ENCODE assay signal across 30 cellular contexts in the genomic region with DNA sequence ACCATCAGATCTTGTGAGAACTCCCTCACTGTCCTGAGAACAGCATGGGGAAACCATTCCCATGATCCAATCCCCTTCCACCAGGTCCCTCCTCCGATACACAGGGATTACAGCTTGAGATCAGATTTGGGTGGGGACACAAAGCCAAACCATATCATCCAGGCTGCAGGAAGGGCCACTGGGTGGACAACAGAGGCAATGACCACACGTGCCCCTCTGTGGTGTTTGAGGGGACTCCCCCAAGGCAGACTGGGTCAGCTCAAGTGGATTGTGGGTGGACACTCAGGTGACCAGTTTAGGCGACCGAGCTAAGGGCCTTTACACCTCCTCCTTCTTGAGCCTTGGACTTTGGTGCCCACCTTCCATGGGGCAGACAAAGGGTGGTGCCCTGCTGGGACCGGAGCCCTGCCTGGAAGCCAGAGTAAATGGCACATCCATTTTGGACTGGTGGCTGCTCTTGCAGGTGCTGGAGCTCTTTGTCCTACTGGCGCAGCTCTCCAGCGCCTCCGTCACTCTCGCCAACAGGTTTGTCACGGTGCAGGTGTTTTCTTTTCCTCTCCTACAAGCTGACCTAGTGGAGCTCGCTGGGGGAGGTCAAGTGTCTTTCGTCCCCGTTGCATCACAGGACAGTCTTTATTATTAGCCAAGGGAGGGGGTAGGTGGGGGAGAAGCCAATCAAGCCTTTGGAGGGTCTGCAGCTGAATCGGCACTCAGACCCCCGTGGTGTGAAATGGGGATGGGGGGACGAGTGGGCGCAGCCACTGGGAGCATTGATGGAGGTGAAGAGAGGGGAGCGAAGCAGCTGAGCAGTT. TPM values are rescaled to one million over a fixed set of nuclear protein-coding genes. Genes with fewer than 3 reads are reported as not detected.
DNase-seq lines count a peak whose midpoint lies in the region; ATAC-seq and TF ChIP-seq lines count a peak whose summit lies in the region.
"Had no signal": no experiment of that assay in that cellular context is flagged by ENCODE, and none has a peak within 500 bp of the region (broad histone marks: within the 10 kb centered on the region; RNA-seq: fewer than 3 reads in every experiment).

No MANE protein-coding gene starts in this region.

- H3K9me3 ChIP-seq in RWPE2 (ENCODE audit: severe bottlenecking) = peaks cover 8% of the 10 kb centered on the region
- peaks cover 3 to 19% (median 13%) of the 10 kb centered on the region in 8 donors for H3K9me3 ChIP-seq in spleen
- H3K9me3 ChIP-seq: neutrophil had no signal

- no peak for ATAC-seq in activated T-cell treated with anti-CD3 and anti-CD28 coated beads, Interleukin-2, amount 50 U/mL, for 4 hours
- ATAC-seq in RWPE2 (ENCODE audit: low read depth) (no peak), GM21717 (IDR thresholded peaks at IDR 0.05; ENCODE audit: unreplicated experiment) (no peak), HG02759 (IDR thresholded peaks at IDR 0.05; ENCODE audit: unreplicated experiment) (no peak)
- ATAC-seq: lower lobe of right lung; stimulated activated naive CD8-positive, alpha-beta T cell treated with anti-CD3 and anti-CD28 coated beads, Interleukin-15, amount 100 ng/mL, for 72 hours; T-cell had no signal

- WGBS in spleen, 5 donors = 75 to 87% (median 87%) methylated on average over 17 to 18 of the region's 18 CpGs

- intact Hi-C loops in spleen (cut with DNase I; ENCODE audit: low total_unique reads) = no loop called here

- H3K4me3 Mint-ChIP-seq in activated T-cell treated with anti-CD3 and anti-CD28 coated beads, Interleukin-2, amount 50 U/mL, for 4 hours = no peak overlapping the region
- H3K4me3 Mint-ChIP-seq: immature natural killer cell; stimulated activated naive CD8-positive, alpha-beta T cell treated with anti-CD3 and anti-CD28 coated beads, Interleukin-15, amount 100 ng/mL, for 72 hours; T-cell had no signal

- H3K9me3 Mint-ChIP-seq in activated T-cell treated with anti-CD3 and anti-CD28 coated beads, Interleukin-2, amount 50 U/mL, for 4 hours = peaks cover 6% of the 10 kb centered on the region

- peaks cover 2% of the 10 kb centered on the region for H3K36me3 Mint-ChIP-seq in activated T-cell treated with anti-CD3 and anti-CD28 coated beads, Interleukin-2, amount 50 U/mL, for 4 hours (ENCODE audit: insufficient read depth)
- H3K36me3 Mint-ChIP-seq: T-cell had no signal

- no peak overlapping the region for H3K27ac ChIP-seq in RWPE2 (ENCODE audit: poor library complexity, severe bottlenecking)
- no peak overlapping the region for H3K27ac ChIP-seq in spleen
- H3K27ac ChIP-seq: lower lobe of right lung, neutrophil, PC-9, SJCRH30 had no signal

- peaks cover 33% of the 10 kb centered on the region for H3K27me3 Mint-ChIP-seq in activated T-cell treated with anti-CD3 and anti-CD28 coated beads, Interleukin-2, amount 50 U/mL, for 4 hours (ENCODE audit: low read depth)

- no peaks in the 10 kb centered on the region for H3K27me3 ChIP-seq in RWPE2 (ENCODE audit: insufficient read depth, poor library complexity, severe bottlenecking)
- H3K27me3 ChIP-seq in spleen (replicated peaks in 1 of 7) = peaks cover 0 to 43% (median 0%) of the 10 kb centered on the region in 7 donors
- H3K27me3 ChIP-seq: neutrophil, SJCRH30 had no signal

- H3K36me3 ChIP-seq in RWPE2 (ENCODE audit: low read depth) (no peaks in the 10 kb centered on the region), spleen (no peaks in the 10 kb centered on the region)
- H3K36me3 ChIP-seq: lower lobe of right lung, neutrophil, SJCRH30 had no signal

- TF ChIP-seq CTCF in RWPE2 (IDR thresholded peaks at IDR 0.05; ENCODE audit: poor library complexity, severe bottlenecking) (no peak), spleen (IDR thresholded peaks at IDR 0.05 in 8 of 11, conservative IDR thresholded peaks at IDR 0.05 in 3 of 11) (no peak)

- no peak for TF ChIP-seq POLR2A in spleen (IDR thresholded peaks at IDR 0.05)

- H3K4me1 ChIP-seq in RWPE2 (ENCODE audit: insufficient read depth, poor library complexity, severe bottlenecking) = no peaks in the 10 kb centered on the region
- H3K4me1 ChIP-seq in spleen = peaks cover 0 to 9% (median 6%) of the 10 kb centered on the region in 6 donors
- H3K4me1 ChIP-seq: lower lobe of right lung, SJCRH30 had no signal

- no peaks in the 10 kb centered on the region for H3K4me1 Mint-ChIP-seq in activated T-cell treated with anti-CD3 and anti-CD28 coated beads, Interleukin-2, amount 50 U/mL, for 4 hours (ENCODE audit: low read depth)
- H3K4me1 Mint-ChIP-seq: immature natural killer cell; stimulated activated naive CD8-positive, alpha-beta T cell treated with anti-CD3 and anti-CD28 coated beads, Interleukin-15, amount 100 ng/mL, for 72 hours; T-cell had no signal

- H3K4me3 ChIP-seq in RWPE2 (ENCODE audit: severe bottlenecking) (no peak overlapping the region), spleen (no peak overlapping the region)
- H3K4me3 ChIP-seq: lower lobe of right lung, PC-9, SJCRH30 had no signal

- DNase-seq in activated T-cell treated with anti-CD3 and anti-CD28 coated beads, Interleukin-2, amount 50 U/mL, for 48 hours = peak; percentile 3 to 5
- no peak for DNase-seq in activated T-cell treated with anti-CD3 and anti-CD28 coated beads, Interleukin-2, amount 50 U/mL, for 4 hours
- DNase-seq in RWPE2 (ENCODE audit: low spot score) (peak; percentile 25), islet precursor cell (peak; percentile 40), spleen (peak; percentile 22), foreskin melanocyte (no peak)
- DNase-seq: activated CD4-positive, alpha-beta T cell treated with anti-CD3 and anti-CD28 coated beads for 48 hours; activated naive CD4-positive, alpha-beta T cell treated with Interleukin-2 at 50 U/mL for 16 hours; amygdala; C1 segment of cervical spinal cord; caudate nucleus; immature natural killer cell; lower lobe of right lung; NCI-H1105; NCI-H2029; NCI-H226; PC-9; SJCRH30; stimulated activated CD4-positive, alpha-beta T cell treated with anti-CD3 and anti-CD28 coated beads, Interleukin-12 subunit alpha, Interleukin-12 subunit beta, amount 100 ng/mL, for 4 hours; stimulated activated naive CD8-positive, alpha-beta T cell treated with anti-CD3 and anti-CD28 coated beads, Interleukin-15, amount 100 ng/mL, for 72 hours; trophoblast cell had no signal

RNA-seq across cellular contexts. Expression of gene CRYAA, which starts 37.6 kb away (rescaled TPM):
- not detected for total RNA-seq in activated T-cell treated with anti-CD3 and anti-CD28 coated beads, Interleukin-2, amount 50 U/mL, for 4 hours
- total RNA-seq in spleen = not detected
- polyA plus RNA-seq in spleen = not detected
- total RNA-seq: dermis microvascular lymphatic vessel endothelial cell, G401, H4, lower lobe of right lung, PC-9, renal cortical epithelial cell, SJCRH30, T-cell had no signal
- polyA plus RNA-seq: AG04450, immature natural killer cell had no signal

Comparison
In these comparisons a context has a peak if more than half of its experiments do, and no peak if none do; other contexts are left out.
1. DNase-seq: peak in activated T-cell treated with anti-CD3 and anti-CD28 coated beads, Interleukin-2, amount 50 U/mL, for 48 hours (2 of 2), RWPE2 (single experiment), islet precursor cell (single experiment) and spleen (single experiment); none in activated T-cell treated with anti-CD3 and anti-CD28 coated beads, Interleukin-2, amount 50 U/mL, for 4 hours (single experiment) and foreskin melanocyte (single experiment).